18 cellular contexts compared by ENCODE assay signal in the genomic region with DNA sequence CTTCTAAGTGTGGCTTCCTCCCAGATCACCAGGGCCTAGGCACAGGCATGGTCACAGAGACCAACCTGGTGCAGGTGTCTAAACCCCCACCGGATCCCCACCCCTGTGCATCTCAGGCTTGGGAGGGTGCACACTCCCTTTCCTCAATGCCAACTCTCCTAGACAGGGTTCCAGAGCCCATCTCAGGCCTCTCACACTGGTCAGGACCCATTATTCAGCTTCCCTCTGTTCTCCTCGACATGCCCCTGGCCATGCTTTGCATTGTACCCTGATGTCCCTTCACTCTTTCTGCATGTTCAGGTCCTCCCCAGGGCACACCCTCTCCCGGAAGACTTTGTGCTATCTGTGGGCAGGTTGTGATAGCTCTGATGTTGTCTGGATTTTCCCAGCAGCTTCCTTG. TPM values are rescaled to one million over a fixed set of nuclear protein-coding genes. Genes with fewer than 3 reads are reported as not detected.
"Had no signal": no experiment of that assay in that cellular context is flagged by ENCODE, and none has a peak within 500 bp of the region (broad histone marks: within the 10 kb centered on the region; RNA-seq: fewer than 3 reads in every experiment).

No MANE protein-coding gene starts in this region.

- H3K4me1 ChIP-seq: foreskin keratinocyte had no signal

- DNase-seq: cerebellar nuclear complex; erythroblast; foreskin keratinocyte; hippocampal formation; kidney glomerular epithelial cell; naive B cell; stimulated activated CD4-positive, alpha-beta T cell treated with anti-CD3 and anti-CD28 coated beads, Interleukin-12 subunit alpha, Interleukin-12 subunit beta, amount 100 ng/mL, for 4 hours; stimulated activated naive CD4-positive, alpha-beta T cell treated with Interleukin-2 at 50 U/mL for 16 hours; thyroid gland had no signal

- H3K4me3 ChIP-seq: heart left ventricle, right atrium auricular region, sigmoid colon, skin epidermis, thyroid gland had no signal

- H3K36me3 ChIP-seq: heart left ventricle, neutrophil, right atrium auricular region, sigmoid colon, thyroid gland had no signal

- H3K27ac ChIP-seq: foreskin keratinocyte, neutrophil, right atrium auricular region, sigmoid colon, thyroid gland had no signal

- H3K27ac Mint-ChIP-seq: dendritic cell treated with granulocyte-macrophage colony-stimulating factor and Interleukin-4, amounts not matched to agents 40 ng/mL and 50 ng/mL, for 4 days; naive B cell; nephron; type B pancreatic cell had no signal

- H3K4me3 Mint-ChIP-seq: dendritic cell treated with granulocyte-macrophage colony-stimulating factor and Interleukin-4, amounts not matched to agents 40 ng/mL and 50 ng/mL, for 4 days; naive B cell; nephron; type B pancreatic cell had no signal

- H3K9me3 ChIP-seq: heart left ventricle, neutrophil, right atrium auricular region, sigmoid colon, thyroid gland had no signal

- H3K9me3 Mint-ChIP-seq: dendritic cell treated with granulocyte-macrophage colony-stimulating factor and Interleukin-4, amounts not matched to agents 40 ng/mL and 50 ng/mL, for 4 days; naive B cell; nephron; type B pancreatic cell had no signal

- H3K27me3 ChIP-seq: right atrium auricular region, sigmoid colon, thyroid gland had no signal

- ATAC-seq: foreskin keratinocyte had no signal

- H3K4me1 Mint-ChIP-seq: naive B cell had no signal

- H3K36me3 Mint-ChIP-seq: naive B cell, type B pancreatic cell had no signal

RNA-seq across cellular contexts. Expression of a gene that starts 23.5 kb away (rescaled TPM):
- total RNA-seq: foreskin keratinocyte, osteocyte had no signal
- polyA plus RNA-seq: foreskin keratinocyte had no signal
